13 cellular contexts compared by ENCODE assay signal in the genomic region with DNA sequence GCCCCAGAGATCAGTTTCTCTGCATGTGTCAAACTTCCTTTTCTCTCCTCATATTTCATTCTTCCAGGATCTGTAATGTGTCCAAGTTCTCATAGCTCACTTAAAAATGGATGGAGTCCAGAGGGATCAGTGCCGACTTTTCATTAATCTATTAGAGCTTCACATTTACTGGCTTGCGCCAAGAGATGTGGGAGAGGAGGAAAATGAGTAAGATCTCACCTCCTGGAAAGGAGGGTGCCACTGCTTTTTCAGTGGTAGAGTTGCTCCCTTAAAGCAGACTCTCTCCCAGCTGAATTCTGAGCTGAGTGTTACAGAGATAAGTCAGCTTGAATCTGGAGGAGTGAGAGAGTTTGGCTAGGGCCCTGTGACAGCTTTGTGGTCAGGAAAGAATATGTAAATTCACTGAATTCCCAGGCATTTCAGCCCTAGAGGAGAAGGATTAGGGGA.
DNase-seq lines count a peak whose midpoint lies in the region; FAIRE-seq and TF ChIP-seq lines count a peak whose summit lies in the region.
"Had no signal": no experiment of that assay in that cellular context is flagged by ENCODE, and none has a peak within 500 bp of the region (broad histone marks: within the 10 kb centered on the region; RNA-seq: fewer than 3 reads in every experiment).

No MANE protein-coding gene starts in this region.

- POLR2A ChIA-PET in BJ (lab: Charles Lee) = no interaction called here

- no peaks in the 10 kb centered on the region for H3K27me3 Mint-ChIP-seq in nephron progenitor cell (ENCODE audit: low read depth, poor library complexity)

- FAIRE-seq in RCC 7860 (lab: Jason Lieb, UNC) = peak; percentile 78

- peaks cover 5% of the 10 kb centered on the region for H3K9me3 Mint-ChIP-seq in nephron progenitor cell

- TF ChIP-seq CTCF in BJ (IDR thresholded peaks at IDR 0.05; ENCODE audit: insufficient read depth, low read depth, low read length) = no peak
- TF ChIP-seq CTCF in fibroblast of pulmonary artery (IDR thresholded peaks at IDR 0.05; ENCODE audit: low read length, missing control alignments) = no peak
- no peak for TF ChIP-seq CTCF in nephron progenitor cell (IDR thresholded peaks at IDR 0.05)

- H3K4me1 Mint-ChIP-seq in nephron progenitor cell = peaks cover 73% of the 10 kb centered on the region

- H3K36me3 ChIP-seq in BJ (ENCODE audit: control insufficient read depth, insufficient read depth, low read length) = no peaks in the 10 kb centered on the region
- H3K36me3 ChIP-seq: prostate gland had no signal

- CTCF ChIA-PET in BJ (lab: Yijun Ruan, JAX) = interaction anchor here (1.0 kb wide), 1 partner anchor 968 kb away, joined by 3 read pairs; no protein-coding TSS in a partner anchor

- DNase-seq in BJ (ENCODE audit: low read depth) = peak; percentile 74
- peak; percentile 55 for DNase-seq in RCC 7860 (ENCODE audit: low spot score)
- DNase-seq in fibroblast of pulmonary artery (ENCODE audit: low read depth) = peak; percentile 98
- DNase-seq in nephron progenitor cell = no peak
- no peak for DNase-seq in NCI-H774 (lab: John Stamatoyannopoulos, UW)
- DNase-seq in NCI-H146 (lab: John Stamatoyannopoulos, UW) = no peak
- no peak for DNase-seq in middle frontal gyrus (ENCODE audit: extremely low spot score, low spot score)
- DNase-seq in NCI-H524 treated with DMSO at 0.1 percent for 48 hours (lab: John Stamatoyannopoulos, UW) = no peak
- DNase-seq: activated CD4-positive, alpha-beta T cell treated with anti-CD3 and anti-CD28 coated beads for 4 hours; DMS79 treated with DMSO at 0.1 percent for 48 hours; NCI-H187 treated with DMSO at 0.1 percent for 48 hours; substantia nigra had no signal

- no peaks in the 10 kb centered on the region for H3K27me3 ChIP-seq in BJ (ENCODE audit: control insufficient read depth, insufficient read depth, low read length)

- H3K4me3 ChIP-seq in BJ (ENCODE audit: low read depth, low read length) (no peak overlapping the region), fibroblast of pulmonary artery (replicated peaks; ENCODE audit: low read depth, low read length) (no peak overlapping the region)
- H3K4me3 ChIP-seq: prostate gland had no signal

- H3K27ac Mint-ChIP-seq in nephron progenitor cell = peak overlapping the region; percentile 78

- peak overlapping the region; percentile 8 for H3K4me3 Mint-ChIP-seq in nephron progenitor cell

- H3K36me3 Mint-ChIP-seq in nephron progenitor cell (ENCODE audit: low read depth) = peaks cover 36% of the 10 kb centered on the region

Comparison
In these comparisons a context has a peak if more than half of its experiments do, and no peak if none do; other contexts are left out.
1. DNase-seq: peak in BJ (single experiment), RCC 7860 (single experiment) and fibroblast of pulmonary artery (single experiment); none in nephron progenitor cell (single experiment), NCI-H774 (single experiment), NCI-H146 (single experiment), middle frontal gyrus (single experiment) and NCI-H524 treated with DMSO at 0.1 percent for 48 hours (single experiment).